In genomic region chr16:11361043-11361442, GRCh38 we compare ENCODE assay signal across 9 cellular contexts. TPM values are rescaled to one million over a fixed set of nuclear protein-coding genes. Genes with fewer than 3 reads are reported as not detected.
A peak's percentile ranks its signal among the peaks of the same experiment; 100 is the strongest.
DNase-seq lines count a peak whose midpoint lies in the region; ATAC-seq and TF ChIP-seq lines count a peak whose summit lies in the region.
"Had no signal": no experiment of that assay in that cellular context is flagged by ENCODE, and none has a peak within 500 bp of the region (broad histone marks: within the 10 kb centered on the region; RNA-seq: fewer than 3 reads in every experiment).

No MANE protein-coding gene starts in this region.

- no peak overlapping the region for H3K27ac Mint-ChIP-seq in activated T-helper 17 cell treated with anti-CD3 and anti-CD28 coated beads, Interleukin-2, amount 50 U/mL, for 72 hours
- H3K27ac Mint-ChIP-seq in naive B cell: no peak overlapping the region

- peaks cover 31% of the 10 kb centered on the region for H3K4me1 Mint-ChIP-seq in activated T-helper 17 cell treated with anti-CD3 and anti-CD28 coated beads, Interleukin-2, amount 50 U/mL, for 72 hours
- H3K4me1 Mint-ChIP-seq in naive B cell: peaks cover 40 to 57% (median 45%) of the 10 kb centered on the region in 3 donors

- H3K27ac ChIP-seq in BLaER1 treated with 17β-estradiol and CSF1 and Interleukin-3, amounts not matched to agents 10 nM and 100 nM: peak overlapping the region in 4 of 11 experiments; percentile 7 to 57 (median 42); a peak in 6 of 22 replicates
- H3K27ac ChIP-seq in DOHH2 (ENCODE audit: low read depth, low read length): no peak overlapping the region

- H3K9ac ChIP-seq in BLaER1 treated with 17β-estradiol and CSF1 and Interleukin-3, amounts not matched to agents 10 nM and 100 nM: peak overlapping the region in 3 of 11 experiments; percentile 17 to 49 (median 46); a peak in 2 of 22 replicates

- 0 out of 2 replicates have a peak, but pooled peaks cover 3% of the 10 kb centered on the region for H3F3A ChIP-seq in DOHH2 (ENCODE audit: control insufficient read depth, insufficient read depth)

- peaks cover 0 to 93% (median 20%) of the 10 kb centered on the region in 11 experiments; a peak in 16 of 22 replicates for H3K27me3 ChIP-seq in BLaER1 treated with 17β-estradiol and CSF1 and Interleukin-3, amounts not matched to agents 10 nM and 100 nM
- H3K27me3 ChIP-seq in DOHH2 (ENCODE audit: control insufficient read depth, low read length): peaks cover 62% of the 10 kb centered on the region

- peaks cover 3% of the 10 kb centered on the region for H3K27me3 Mint-ChIP-seq in activated T-helper 17 cell treated with anti-CD3 and anti-CD28 coated beads, Interleukin-2, amount 50 U/mL, for 72 hours
- H3K27me3 Mint-ChIP-seq in naive B cell: peaks cover 23 to 58% (median 38%) of the 10 kb centered on the region in 3 donors

- H3K9me3 ChIP-seq in BLaER1 treated with 17β-estradiol and CSF1 and Interleukin-3, amounts not matched to agents 10 nM and 100 nM (replicated peaks in 1 of 11): no peaks in the 10 kb centered on the region
- H3K9me3 ChIP-seq in DOHH2 (ENCODE audit: control insufficient read depth, insufficient read depth, low read length): no peaks in the 10 kb centered on the region

- H3K4me3 ChIP-seq in BLaER1 treated with 17β-estradiol and CSF1 and Interleukin-3, amounts not matched to agents 10 nM and 100 nM: no peak overlapping the region
- H3K4me3 ChIP-seq in DOHH2 (ENCODE audit: low read length): peak overlapping the region; percentile 58; the same call in 1 of the 2 replicates

- ATAC-seq in activated T-helper 17 cell treated with anti-CD3 and anti-CD28 coated beads, Interleukin-2, amount 50 U/mL, for 72 hours (replicated peaks): no peak
- no peak for ATAC-seq in naive B cell (ENCODE audit: low read depth in 2 of 2)
- ATAC-seq in GM21737 (IDR thresholded peaks at IDR 0.05; ENCODE audit: unreplicated experiment): no peak

- H3K9me2 ChIP-seq in DOHH2 (replicated peaks; ENCODE audit: control insufficient read depth, low read length): no peaks in the 10 kb centered on the region

- H3K36me3 Mint-ChIP-seq in activated T-helper 17 cell treated with anti-CD3 and anti-CD28 coated beads, Interleukin-2, amount 50 U/mL, for 72 hours (ENCODE audit: low read depth): no peaks in the 10 kb centered on the region
- H3K36me3 Mint-ChIP-seq in naive B cell: no peaks in the 10 kb centered on the region

- no peaks in the 10 kb centered on the region for H3K9me3 Mint-ChIP-seq in activated T-helper 17 cell treated with anti-CD3 and anti-CD28 coated beads, Interleukin-2, amount 50 U/mL, for 72 hours
- no peaks in the 10 kb centered on the region for H3K9me3 Mint-ChIP-seq in naive B cell

- no peak for TF ChIP-seq CTCF in DOHH2 (IDR thresholded peaks at IDR 0.05; ENCODE audit: low read depth, low read length, poor library complexity, severe bottlenecking)

- peaks cover 0 to 71% (median 15%) of the 10 kb centered on the region in 11 experiments; a peak in 15 of 22 replicates for H4K20me1 ChIP-seq in BLaER1 treated with 17β-estradiol and CSF1 and Interleukin-3, amounts not matched to agents 10 nM and 100 nM
- H4K20me1 ChIP-seq in DOHH2 (ENCODE audit: control insufficient read depth, insufficient read depth, low read depth, low read length): no peaks in the 10 kb centered on the region; the same call in 1 of the 2 replicates

- no peak for DNase-seq in naive B cell
- DNase-seq in epidermal melanocyte (ENCODE audit: insufficient read length, low spot score): no peak
- no peak for DNase-seq in NCI-H128 (lab: John Stamatoyannopoulos, UW; ENCODE audit: unreplicated experiment)
- DNase-seq: activated gamma-delta T cell, hypothalamus had no signal

- H3K4me2 ChIP-seq in BLaER1 treated with 17β-estradiol and CSF1 and Interleukin-3, amounts not matched to agents 10 nM and 100 nM: peak overlapping the region; percentile 84 to 92 (median 90)
- peak overlapping the region; percentile 77 for H3K4me2 ChIP-seq in DOHH2 (ENCODE audit: low read length)

- H3K79me2 ChIP-seq in DOHH2 (ENCODE audit: control insufficient read depth, low read length): no peaks in the 10 kb centered on the region

- H3K36me3 ChIP-seq in BLaER1 treated with 17β-estradiol and CSF1 and Interleukin-3, amounts not matched to agents 10 nM and 100 nM: no peaks in the 10 kb centered on the region
- no peaks in the 10 kb centered on the region; the same call in 1 of the 2 replicates for H3K36me3 ChIP-seq in DOHH2 (ENCODE audit: control insufficient read depth, low read length)

- H3K4me3 Mint-ChIP-seq in activated T-helper 17 cell treated with anti-CD3 and anti-CD28 coated beads, Interleukin-2, amount 50 U/mL, for 72 hours: peak overlapping the region; percentile 69
- H3K4me3 Mint-ChIP-seq in naive B cell: peak overlapping the region in 6 of 8 donors; percentile 64 to 90 (median 81)

- peaks cover 62 to 95% (median 89%) of the 10 kb centered on the region in 10 experiments for H3K4me1 ChIP-seq in BLaER1 treated with 17β-estradiol and CSF1 and Interleukin-3, amounts not matched to agents 10 nM and 100 nM
- peaks cover 62% of the 10 kb centered on the region for H3K4me1 ChIP-seq in DOHH2 (ENCODE audit: control insufficient read depth, low read length)

RNA-seq across cellular contexts. Expression of gene RMI2, which starts 15.8 kb away (rescaled TPM):
- total RNA-seq in activated T-helper 17 cell treated with anti-CD3 and anti-CD28 coated beads, Interleukin-2, amount 50 U/mL, for 72 hours: 10 to 100 TPM; 31.6 to 34.3 TPM
- 10 to 100 TPM; 18.1 to 38.3 (median 30.0) TPM for polyA plus RNA-seq in naive B cell (ENCODE audit: low read depth in 6 of 6)
